14 cellular contexts compared by ENCODE assay signal in genomic region chr1:181451661-181452060, GRCh38. TPM values are rescaled to one million over a fixed set of nuclear protein-coding genes. Genes with fewer than 3 reads are reported as not detected.
A peak's percentile ranks its signal among the peaks of the same experiment; 100 is the strongest.
DNase-seq lines count a peak whose midpoint lies in the region; ATAC-seq and TF ChIP-seq lines count a peak whose summit lies in the region.
"Had no signal": no experiment of that assay in that cellular context is flagged by ENCODE, and none has a peak within 500 bp of the region (broad histone marks: within the 10 kb centered on the region; RNA-seq: fewer than 3 reads in every experiment).

No MANE protein-coding gene starts in this region.

- H3K36me3 Mint-ChIP-seq in activated T-cell treated with anti-CD3 and anti-CD28 coated beads, Interleukin-2, amount 50 U/mL, for 72 hours (ENCODE audit: insufficient read depth in 2 of 2), result no peaks in the 10 kb centered on the region
- H3K36me3 Mint-ChIP-seq: CD8-positive, alpha-beta memory T cell had no signal

- 84% methylated on average over 3 of the region's 3 CpGs for WGBS in hepatocyte (ENCODE audit: low lambda C conversion rate, missing lambda C conversion rate)

- H3K79me2 ChIP-seq in hepatocyte, result no peaks in the 10 kb centered on the region

- no peaks in the 10 kb centered on the region for H3K27me3 ChIP-seq in hepatocyte
- H3K27me3 ChIP-seq: BLaER1 had no signal

- no peaks in the 10 kb centered on the region for H3K9me3 ChIP-seq in hepatocyte (ENCODE audit: low read depth)
- H3K9me3 ChIP-seq: BLaER1 had no signal

- no peaks in the 10 kb centered on the region for H3K9me2 ChIP-seq in hepatocyte (replicated peaks; ENCODE audit: insufficient read depth)

- peak overlapping the region; percentile 18 for H3K4me2 ChIP-seq in hepatocyte
- H3K4me2 ChIP-seq: BLaER1 had no signal

- H4K20me1 ChIP-seq in hepatocyte (ENCODE audit: insufficient read depth, poor library complexity, severe bottlenecking), result no peaks in the 10 kb centered on the region
- H4K20me1 ChIP-seq: BLaER1 had no signal

- no peak overlapping the region for H2AFZ ChIP-seq in hepatocyte

- H3K4me1 Mint-ChIP-seq in activated T-cell treated with anti-CD3 and anti-CD28 coated beads, Interleukin-2, amount 50 U/mL, for 72 hours (ENCODE audit: low read depth), result peaks cover 4% of the 10 kb centered on the region
- H3K4me1 Mint-ChIP-seq: CD8-positive, alpha-beta memory T cell had no signal

- no peak for TF ChIP-seq CTCF in hepatocyte (IDR thresholded peaks at IDR 0.05; ENCODE audit: poor library complexity)

- no peak for ATAC-seq in activated T-cell treated with anti-CD3 and anti-CD28 coated beads, Interleukin-2, amount 50 U/mL, for 72 hours (replicated peaks in 1 of 2)

- H3K4me3 Mint-ChIP-seq in activated T-cell treated with anti-CD3 and anti-CD28 coated beads, Interleukin-2, amount 50 U/mL, for 72 hours, result no peak overlapping the region
- H3K4me3 Mint-ChIP-seq: CD8-positive, alpha-beta memory T cell had no signal

- H3K27me3 Mint-ChIP-seq in activated T-cell treated with anti-CD3 and anti-CD28 coated beads, Interleukin-2, amount 50 U/mL, for 72 hours (ENCODE audit: low read depth), result peaks cover 29% of the 10 kb centered on the region

- peaks cover 14% of the 10 kb centered on the region for H3K4me1 ChIP-seq in hepatocyte (ENCODE audit: insufficient read depth)
- H3K4me1 ChIP-seq: BLaER1 had no signal

- peak overlapping the region; percentile 78 for H3K27ac ChIP-seq in hepatocyte
- H3K27ac ChIP-seq: 22Rv1, BLaER1 had no signal

- no peaks in the 10 kb centered on the region for H3K9me3 Mint-ChIP-seq in activated T-cell treated with anti-CD3 and anti-CD28 coated beads, Interleukin-2, amount 50 U/mL, for 72 hours
- H3K9me3 Mint-ChIP-seq: CD8-positive, alpha-beta memory T cell had no signal

- DNase-seq in NCI-H146 (lab: John Stamatoyannopoulos, UW) (peak; percentile 95), NCI-H146 treated with DMSO at 0.1 percent for 48 hours (lab: John Stamatoyannopoulos, UW; ENCODE audit: unreplicated experiment) (no peak), hepatocyte (ENCODE audit: low spot score) (peak; percentile 48), renal cortical epithelial cell (ENCODE audit: low read depth) (peak; percentile 3), globus pallidus (ENCODE audit: low spot score) (no peak), GF-D8 (lab: John Stamatoyannopoulos, UW) (no peak)
- DNase-seq in activated T-cell treated with anti-CD3 and anti-CD28 coated beads, Interleukin-2, amount 50 U/mL, for 72 hours, result no peak
- DNase-seq: AML-193; CD8-positive, alpha-beta memory T cell; DMS53; HCEC 1CT; IMR-90 had no signal

- no peak overlapping the region for H3K27ac Mint-ChIP-seq in activated T-cell treated with anti-CD3 and anti-CD28 coated beads, Interleukin-2, amount 50 U/mL, for 72 hours
- H3K27ac Mint-ChIP-seq: CD8-positive, alpha-beta memory T cell had no signal

- H3K4me3 ChIP-seq in hepatocyte, result no peak overlapping the region
- H3K4me3 ChIP-seq: BLaER1 had no signal

- no peaks in the 10 kb centered on the region for H3K36me3 ChIP-seq in hepatocyte (replicated peaks; ENCODE audit: insufficient read depth, low read depth)
- H3K36me3 ChIP-seq: BLaER1 had no signal

RNA-seq across cellular contexts. Expression of gene CACNA1E, which starts 31.7 kb away (rescaled TPM):
- total RNA-seq in hepatocyte, result 1.7 and 1.8 TPM in 2 replicates
- 0.95 and 1.1 TPM in 2 replicates for polyA plus RNA-seq in hepatocyte
- 0.35 TPM in 1 of 2 replicates, not detected in the other for total RNA-seq in renal cortical epithelial cell
- total RNA-seq in activated T-cell treated with anti-CD3 and anti-CD28 coated beads, Interleukin-2, amount 50 U/mL, for 72 hours, result under 1 TPM in 1 of 2 donors, not detected in 1; 0.02 TPM
- total RNA-seq: CD8-positive, alpha-beta memory T cell; IMR-90 had no signal
- polyA plus RNA-seq: CD8-positive, alpha-beta memory T cell; IMR-90 had no signal

Comparison
In these comparisons a context has a peak if more than half of its experiments do, and no peak if none do; other contexts are left out.
1. DNase-seq: peak in NCI-H146 (single experiment), hepatocyte (single experiment) and renal cortical epithelial cell (single experiment); none in NCI-H146 treated with DMSO at 0.1 percent for 48 hours (single experiment), globus pallidus (single experiment), GF-D8 (single experiment) and activated T-cell treated with anti-CD3 and anti-CD28 coated beads, Interleukin-2, amount 50 U/mL, for 72 hours (0 of 2).